23 cellular contexts compared by ENCODE assay signal in genomic region chr1:211942583-211942982, GRCh38.
"Had no signal": no experiment of that assay in that cellular context is flagged by ENCODE, and none has a peak within 500 bp of the region (broad histone marks: within the 10 kb centered on the region; RNA-seq: fewer than 3 reads in every experiment).

No MANE protein-coding gene starts in this region.

- H3K9me3 ChIP-seq: colonic mucosa, neutrophil, right lobe of liver, thoracic aorta, tibial nerve, upper lobe of left lung had no signal

- H3K4me3 ChIP-seq: colonic mucosa, right lobe of liver, thoracic aorta, tibial nerve, upper lobe of left lung had no signal

- H3K79me2 ChIP-seq: parathyroid adenoma had no signal

- H3K4me3 Mint-ChIP-seq: immature natural killer cell; naive thymus-derived CD8-positive, alpha-beta T cell; nephron progenitor cell; stimulated activated naive B cell treated with anti-CD40 and anti-IgM and Interleukin-4, amounts not matched to agents 10 μg/mL and 1 μg/mL and 100 μg/mL, for 72 hours; stimulated activated naive CD8-positive, alpha-beta T cell treated with anti-CD3 and anti-CD28 coated beads, Interleukin-15, Interleukin-2, amounts not matched to agents 100 ng/mL and 50 ng/mL, for 24 hours had no signal

- H3K9ac ChIP-seq: parathyroid adenoma had no signal

- H3K9me3 Mint-ChIP-seq: immature natural killer cell; naive thymus-derived CD8-positive, alpha-beta T cell; nephron progenitor cell; stimulated activated naive B cell treated with anti-CD40 and anti-IgM and Interleukin-4, amounts not matched to agents 10 μg/mL and 1 μg/mL and 100 μg/mL, for 72 hours; stimulated activated naive CD8-positive, alpha-beta T cell treated with anti-CD3 and anti-CD28 coated beads, Interleukin-15, Interleukin-2, amounts not matched to agents 100 ng/mL and 50 ng/mL, for 24 hours had no signal

- H3K36me3 ChIP-seq: colonic mucosa, right lobe of liver had no signal

- ATAC-seq: left lobe of liver; naive thymus-derived CD8-positive, alpha-beta T cell; right lobe of liver; stimulated activated naive B cell treated with anti-CD40 and anti-IgM and Interleukin-4, amounts not matched to agents 10 μg/mL and 1 μg/mL and 100 μg/mL, for 72 hours had no signal

- H3K4me1 ChIP-seq: colonic mucosa, parathyroid adenoma had no signal

- H3K27ac Mint-ChIP-seq: immature natural killer cell; nephron progenitor cell; progenitor cell of endocrine pancreas; stimulated activated naive B cell treated with anti-CD40 and anti-IgM and Interleukin-4, amounts not matched to agents 10 μg/mL and 1 μg/mL and 100 μg/mL, for 72 hours; stimulated activated naive CD8-positive, alpha-beta T cell treated with anti-CD3 and anti-CD28 coated beads, Interleukin-15, Interleukin-2, amounts not matched to agents 100 ng/mL and 50 ng/mL, for 24 hours had no signal

- H3K27me3 ChIP-seq: colonic mucosa, neutrophil, right lobe of liver, tibial nerve, upper lobe of left lung had no signal

- H2AFZ ChIP-seq: parathyroid adenoma had no signal

- DNase-seq: colonic mucosa; dermis blood vessel endothelial cell; effector memory CD4-positive, alpha-beta T cell; erythroblast; hypothalamus; immature natural killer cell; mesendoderm; midbrain; naive thymus-derived CD8-positive, alpha-beta T cell; nephron progenitor cell; right lobe of liver; small intestine; stimulated activated CD4-positive, alpha-beta T cell treated with anti-CD3 and anti-CD28 coated beads, Interleukin-15, amount 100 ng/mL, for 24 hours; stimulated activated CD4-positive, alpha-beta T cell treated with anti-CD3 and anti-CD28 coated beads, Interleukin-2, amount 100 ng/mL, for 48 hours; stimulated activated naive B cell treated with anti-CD40 and anti-IgM and Interleukin-4, amounts not matched to agents 10 μg/mL and 1 μg/mL and 100 μg/mL, for 72 hours; upper lobe of left lung had no signal

- H3K27ac ChIP-seq: colonic mucosa, neutrophil, parathyroid adenoma, right lobe of liver, thoracic aorta, tibial nerve, upper lobe of left lung had no signal

- H3K27me3 Mint-ChIP-seq: naive thymus-derived CD8-positive, alpha-beta T cell; progenitor cell of endocrine pancreas; stimulated activated naive B cell treated with anti-CD40 and anti-IgM and Interleukin-4, amounts not matched to agents 10 μg/mL and 1 μg/mL and 100 μg/mL, for 72 hours; stimulated activated naive CD8-positive, alpha-beta T cell treated with anti-CD3 and anti-CD28 coated beads, Interleukin-15, Interleukin-2, amounts not matched to agents 100 ng/mL and 50 ng/mL, for 24 hours had no signal
